Comparison of ENCODE assay signal across 7 cellular contexts in the genomic region with DNA sequence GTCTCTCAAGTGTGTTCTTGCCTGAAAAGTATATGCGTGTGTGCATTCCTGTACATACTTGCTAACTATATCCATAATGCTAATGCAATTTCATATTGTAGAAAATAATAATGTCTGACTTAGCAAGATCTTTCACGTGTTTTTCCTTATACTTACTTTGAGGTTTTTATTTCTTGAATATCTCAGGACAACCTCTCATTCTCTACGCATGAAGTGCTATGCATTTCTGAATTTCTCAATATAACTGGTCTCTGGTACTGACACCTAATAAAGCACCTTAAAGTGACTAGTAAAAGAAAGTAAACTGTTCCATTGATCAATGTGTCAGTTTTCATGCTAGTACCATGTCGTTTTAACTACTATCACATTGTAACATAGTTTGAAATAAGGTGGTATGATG.
"Had no signal": no experiment of that assay in that cellular context is flagged by ENCODE, and none has a peak within 500 bp of the region (broad histone marks: within the 10 kb centered on the region; RNA-seq: fewer than 3 reads in every experiment).

No MANE protein-coding gene starts in this region.

- ATAC-seq: HepG2 had no signal

- H3K27ac ChIP-seq: HL-60, KMS-11 had no signal

- H3K9ac ChIP-seq: KMS-11 had no signal

- H3K4me2 ChIP-seq: KMS-11 had no signal

- DNase-seq: IMR-90, KBM-7, KG1 had no signal

- FAIRE-seq: HepG2, HTR-8/SVneo had no signal
